ENCODE assay signal across 1 cellular context in genomic region chr9:128828267-128828666, GRCh38.
TF ChIP-seq lines count a peak whose summit lies in the region.

No MANE protein-coding gene starts in this region.

TF ChIP-seq in A549, 52 proteins besides CTCF, POLR2A, EP300 and RAD21 (continued from another document):
- TF ChIP-seq PBX3 (IDR thresholded peaks at IDR 0.05) (no peak), REST (IDR thresholded peaks at IDR 0.05) (no peak)
